In the genomic region with DNA sequence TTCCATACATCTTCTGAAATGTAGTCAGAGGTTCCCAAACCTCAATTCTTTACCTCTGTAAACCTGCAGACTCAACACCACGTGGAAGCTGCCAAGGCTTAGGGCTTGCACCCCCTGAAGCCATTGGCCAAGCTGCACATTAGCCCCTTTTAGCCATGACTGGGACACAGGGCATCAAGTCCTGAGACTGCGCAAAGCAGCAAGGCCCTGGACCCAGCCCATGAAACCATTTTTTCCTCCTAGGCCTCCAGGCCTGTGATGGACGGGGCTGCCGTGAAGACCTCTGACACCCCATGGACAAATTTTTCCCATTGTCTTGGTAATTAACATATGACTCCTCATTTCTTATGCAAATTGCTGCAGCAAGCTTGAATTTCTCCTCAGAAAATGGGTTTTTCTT, we compare ENCODE assay signal across 35 cellular contexts.
"Had no signal": no experiment of that assay in that cellular context is flagged by ENCODE, and none has a peak within 500 bp of the region (broad histone marks: within the 10 kb centered on the region; RNA-seq: fewer than 3 reads in every experiment).

No MANE protein-coding gene starts in this region.

- DNase-seq: Karpas-422, Kasumi-1, MG63, MM.1S, MV-4-11, NCI-H1048, NCI-H1092, NCI-H1092 treated with DMSO at 0.1 percent for 48 hours, NCI-H1105, NCI-H1105 treated with DMSO at 0.1 percent for 48 hours, NCI-H1417, NCI-H1417 treated with DMSO at 0.1 percent for 48 hours, NCI-H1436, NCI-H1436 treated with DMSO at 0.1 percent for 48 hours, NCI-H146, NCI-H1694, NCI-H1694 treated with DMSO at 0.1 percent for 48 hours, NCI-H187, NCI-H187 treated with DMSO at 0.1 percent for 48 hours, NCI-H1930, NCI-H2029, NCI-H2029 treated with DMSO at 0.1 percent for 48 hours, NCI-H2081, NCI-H2081 treated with DMSO at 0.1 percent for 48 hours, NCI-H2107, NCI-H2171, NCI-H2171 treated with DMSO at 0.1 percent for 48 hours, NCI-H2227 treated with DMSO at 0.1 percent for 48 hours, NCI-H226, NCI-H345, NCI-H446, NCI-H446 treated with DMSO at 0.1 percent for 48 hours, NCI-H510A, NCI-H510A treated with DMSO at 0.1 percent for 48 hours, NCI-H524 had no signal

- H3K36me3 ChIP-seq: MG63 had no signal

- H3K9me3 ChIP-seq: MG63 had no signal

- H3K4me3 ChIP-seq: MG63 had no signal

- H3K27me3 ChIP-seq: MG63 had no signal
